ENCODE assay signal across 9 cellular contexts in genomic region chr22:43230983-43231723, GRCh38. TPM values are rescaled to one million over a fixed set of nuclear protein-coding genes. Genes with fewer than 3 reads are reported as not detected.
DNase-seq lines count a peak whose midpoint lies in the region; ATAC-seq and TF ChIP-seq lines count a peak whose summit lies in the region.
"Had no signal": no experiment of that assay in that cellular context is flagged by ENCODE, and none has a peak within 500 bp of the region (broad histone marks: within the 10 kb centered on the region; RNA-seq: fewer than 3 reads in every experiment).

No MANE protein-coding gene starts in this region.

- H3K4me3 ChIP-seq in HL-60 (replicated peaks; ENCODE audit: insufficient read depth, low read length) (no peak overlapping the region), fibroblast of lung (replicated peaks in 1 of 4; ENCODE audit: control extremely low read depth in 1 of 4, insufficient read depth in 1 of 4, low read depth in 3 of 4, low read length in 4 of 4) (no peak overlapping the region)

- no peak overlapping the region for H3K4me2 ChIP-seq in fibroblast of lung (ENCODE audit: extremely low read depth, insufficient read depth, low read length)

- ATAC-seq in omental fat pad (ENCODE audit: low FRiP score) (peak; percentile 51), GM19324 (IDR thresholded peaks at IDR 0.05; ENCODE audit: low FRiP score, unreplicated experiment) (no peak)

- H2AFZ ChIP-seq in fibroblast of lung (ENCODE audit: low read length) = no peak overlapping the region

- H3K27me3 Mint-ChIP-seq in type B pancreatic cell = peaks cover 11% of the 10 kb centered on the region

- H3K4me3 Mint-ChIP-seq in type B pancreatic cell = no peak overlapping the region
- H3K4me3 Mint-ChIP-seq: T-helper 1 cell treated with Interleukin-12 subunit alpha and Interleukin-12 subunit beta and Interleukin-4 antibody, amounts not matched to agents 30 μg/mL and 1 μg/mL, for 36 hours had no signal

- peaks cover 7% of the 10 kb centered on the region for H3K4me1 ChIP-seq in fibroblast of lung (ENCODE audit: control insufficient read depth, extremely low read depth, insufficient read depth, low read length)

- H3K9me3 ChIP-seq in fibroblast of lung (ENCODE audit: control insufficient read depth, insufficient read depth, low read depth, low read length) = no peaks in the 10 kb centered on the region

- DNase-seq in CMK (ENCODE audit: low read depth) = peak; percentile 42
- peak; percentile 37 to 64 for DNase-seq in HL-60 (ENCODE audit: low read depth in 1 of 2, low spot score in 1 of 2)
- DNase-seq in NOMO-1 treated with DMSO at 0.1 percent for 48 hours (lab: John Stamatoyannopoulos, UW; ENCODE audit: unreplicated experiment) = peak; percentile 31
- peak; percentile 85 for DNase-seq in activated CD8-positive, alpha-beta memory T cell treated with anti-CD3 and anti-CD28 coated beads, Interleukin-2, amount 50 U/mL, for 48 hours
- DNase-seq in fibroblast of lung (ENCODE audit: low read depth in 2 of 2) = peak; percentile 9 to 38
- DNase-seq in omental fat pad (ENCODE audit: low spot score) = peak; percentile 31
- DNase-seq in type B pancreatic cell (ENCODE audit: extremely low spot score, unreplicated experiment) = no peak

- peak overlapping the region; percentile 37 for H3K27ac Mint-ChIP-seq in type B pancreatic cell
- H3K27ac Mint-ChIP-seq: T-helper 1 cell treated with Interleukin-12 subunit alpha and Interleukin-12 subunit beta and Interleukin-4 antibody, amounts not matched to agents 30 μg/mL and 1 μg/mL, for 36 hours had no signal

- H3K9ac ChIP-seq in fibroblast of lung (ENCODE audit: insufficient read depth, low read length) = no peak overlapping the region

- H3K27me3 ChIP-seq in HL-60 (ENCODE audit: insufficient read depth, poor library complexity, severe bottlenecking) = no peaks in the 10 kb centered on the region
- peaks cover 3% of the 10 kb centered on the region for H3K27me3 ChIP-seq in fibroblast of lung (ENCODE audit: control insufficient read depth, insufficient read depth, low read length)

- H4K20me1 ChIP-seq in fibroblast of lung (ENCODE audit: control insufficient read depth, extremely low read depth, insufficient read depth, low read length) = no peaks in the 10 kb centered on the region

- H3K9me3 Mint-ChIP-seq in type B pancreatic cell = no peaks in the 10 kb centered on the region
- H3K9me3 Mint-ChIP-seq: T-helper 1 cell treated with Interleukin-12 subunit alpha and Interleukin-12 subunit beta and Interleukin-4 antibody, amounts not matched to agents 30 μg/mL and 1 μg/mL, for 36 hours had no signal

- H3K36me3 Mint-ChIP-seq in type B pancreatic cell = no peaks in the 10 kb centered on the region

- no peaks in the 10 kb centered on the region for H3K36me3 ChIP-seq in fibroblast of lung (ENCODE audit: control insufficient read depth, insufficient read depth, low read length)

- H3K27ac ChIP-seq in HL-60 (replicated peaks) (no peak overlapping the region), fibroblast of lung (ENCODE audit: insufficient read depth, low read length) (no peak overlapping the region)

- H3K4me1 Mint-ChIP-seq in type B pancreatic cell (ENCODE audit: unreplicated experiment) = peaks cover 34% of the 10 kb centered on the region

- TF ChIP-seq CTCF in HL-60 (IDR thresholded peaks at IDR 0.05; ENCODE audit: insufficient read depth, low read length) = peak; percentile 97
- peak; percentile 90 to 92 for TF ChIP-seq CTCF in fibroblast of lung (conservative IDR thresholded peaks at IDR 0.05 in 1 of 2, IDR thresholded peaks at IDR 0.05 in 1 of 2; ENCODE audit: low read depth in 1 of 2, low read length in 2 of 2)
- peak in 1 of 3 donors; percentile 63 for TF ChIP-seq CTCF in omental fat pad (IDR thresholded peaks at IDR 0.05)
- peak; percentile 97 for TF ChIP-seq CTCF in type B pancreatic cell (conservative IDR thresholded peaks at IDR 0.05)

- H3K79me2 ChIP-seq in fibroblast of lung (ENCODE audit: control insufficient read depth, insufficient read depth, low read length) = no peaks in the 10 kb centered on the region

RNA-seq across cellular contexts. Expression of gene TTLL12, which starts 44.2 kb away (rescaled TPM):
- 14.7 and 18.0 TPM in 2 replicates for total RNA-seq in fibroblast of lung
- 6.0 and 8.6 TPM in 2 replicates for polyA plus RNA-seq in fibroblast of lung
- 16.5 and 25.2 TPM in 2 replicates for polyA plus RNA-seq in fibroblast of lung (2012)
- 25.7 and 46.8 TPM in 2 replicates for polyA minus RNA-seq in fibroblast of lung (ENCODE audit: low replicate concordance)
- 10 to 100 TPM; 31.5 to 39.0 (median 34.4) TPM for total RNA-seq in omental fat pad
- total RNA-seq in type B pancreatic cell (ENCODE audit: low replicate concordance) = 57.3 and 98.5 TPM in 2 replicates
